Comparison of ENCODE assay signal across 8 cellular contexts in genomic region chr19:4115050-4115817, GRCh38. TPM values are rescaled to one million over a fixed set of nuclear protein-coding genes. Genes with fewer than 3 reads are reported as not detected.
A peak's percentile ranks its signal among the peaks of the same experiment; 100 is the strongest.
DNase-seq lines count a peak whose midpoint lies in the region; ATAC-seq lines count a peak whose summit lies in the region.

No MANE protein-coding gene starts in this region.

- H3K4me3 Mint-ChIP-seq in activated T-cell treated with anti-CD3 and anti-CD28 coated beads, Interleukin-2, amount 50 U/mL, for 24 hours = peak overlapping the region; percentile 33
- peak overlapping the region; percentile 68 to 93 (median 84) for H3K4me3 Mint-ChIP-seq in naive B cell

- peak; percentile 77 for ATAC-seq in GM19324 (IDR thresholded peaks at IDR 0.05; ENCODE audit: low FRiP score, unreplicated experiment)
- ATAC-seq in HG03469 (IDR thresholded peaks at IDR 0.05; ENCODE audit: unreplicated experiment) = peak; percentile 53
- ATAC-seq in naive B cell (ENCODE audit: low read depth in 2 of 2) = peak; percentile 94 to 95
- no peak for ATAC-seq in HG03039 (IDR thresholded peaks at IDR 0.05; ENCODE audit: unreplicated experiment)

- peaks cover 77% of the 10 kb centered on the region for H3K36me3 Mint-ChIP-seq in activated T-cell treated with anti-CD3 and anti-CD28 coated beads, Interleukin-2, amount 50 U/mL, for 24 hours (ENCODE audit: low read depth)
- peaks cover 5 to 12% of the 10 kb centered on the region in 2 donors for H3K36me3 Mint-ChIP-seq in naive B cell

- DNase-seq in activated T-cell treated with anti-CD3 and anti-CD28 coated beads, Interleukin-2, amount 50 U/mL, for 24 hours = peak; percentile 66
- peak; percentile 54 for DNase-seq in naive B cell
- no peak for DNase-seq in dermis blood vessel endothelial cell
- DNase-seq in AG20443 (ENCODE audit: low spot score) = no peak
- no peak for DNase-seq in RKO (ENCODE audit: low spot score)

- peak overlapping the region; percentile 83 for H3K27ac Mint-ChIP-seq in activated T-cell treated with anti-CD3 and anti-CD28 coated beads, Interleukin-2, amount 50 U/mL, for 24 hours
- H3K27ac Mint-ChIP-seq in naive B cell = peak overlapping the region; percentile 78 to 97 (median 94)

- H3K9me3 Mint-ChIP-seq in activated T-cell treated with anti-CD3 and anti-CD28 coated beads, Interleukin-2, amount 50 U/mL, for 24 hours = no peaks in the 10 kb centered on the region
- no peaks in the 10 kb centered on the region for H3K9me3 Mint-ChIP-seq in naive B cell

- H3K4me1 Mint-ChIP-seq in activated T-cell treated with anti-CD3 and anti-CD28 coated beads, Interleukin-2, amount 50 U/mL, for 24 hours (ENCODE audit: low read depth) = peaks cover 49% of the 10 kb centered on the region
- peaks cover 47 to 55% (median 47%) of the 10 kb centered on the region in 3 donors for H3K4me1 Mint-ChIP-seq in naive B cell

- no peaks in the 10 kb centered on the region for H3K27me3 Mint-ChIP-seq in activated T-cell treated with anti-CD3 and anti-CD28 coated beads, Interleukin-2, amount 50 U/mL, for 24 hours
- no peaks in the 10 kb centered on the region for H3K27me3 Mint-ChIP-seq in naive B cell

RNA-seq across cellular contexts. Expression of gene MAP2K2, which starts 8.7 kb away (rescaled TPM):
- 10 to 100 TPM; 50.3 to 88.0 (median 69.5) TPM for polyA plus RNA-seq in naive B cell (ENCODE audit: low read depth in 6 of 6)
- 152 and 183 TPM in 2 replicates for total RNA-seq in dermis blood vessel endothelial cell

RNA-seq across cellular contexts. Expression of gene CREB3L3, which starts 38.2 kb away (rescaled TPM):
- polyA plus RNA-seq in naive B cell (ENCODE audit: low read depth in 6 of 6) = not detected
- total RNA-seq in dermis blood vessel endothelial cell = not detected in 2 replicates

RNA-seq across cellular contexts. Expression of gene ZBTB7A, which starts 48.5 kb away (rescaled TPM):
- polyA plus RNA-seq in naive B cell (ENCODE audit: low read depth in 6 of 6) = 10 to 100 TPM; 13.5 to 41.2 (median 21.2) TPM
- total RNA-seq in dermis blood vessel endothelial cell = 17.4 and 30.3 TPM in 2 replicates

Comparison
In these comparisons a context has a peak if more than half of its experiments do, and no peak if none do; other contexts are left out.
1. DNase-seq: peak in activated T-cell treated with anti-CD3 and anti-CD28 coated beads, Interleukin-2, amount 50 U/mL, for 24 hours (single experiment) and naive B cell (single experiment); none in dermis blood vessel endothelial cell (single experiment), AG20443 (single experiment) and RKO (single experiment).